Comparison of ENCODE assay signal across 15 cellular contexts in the genomic region with DNA sequence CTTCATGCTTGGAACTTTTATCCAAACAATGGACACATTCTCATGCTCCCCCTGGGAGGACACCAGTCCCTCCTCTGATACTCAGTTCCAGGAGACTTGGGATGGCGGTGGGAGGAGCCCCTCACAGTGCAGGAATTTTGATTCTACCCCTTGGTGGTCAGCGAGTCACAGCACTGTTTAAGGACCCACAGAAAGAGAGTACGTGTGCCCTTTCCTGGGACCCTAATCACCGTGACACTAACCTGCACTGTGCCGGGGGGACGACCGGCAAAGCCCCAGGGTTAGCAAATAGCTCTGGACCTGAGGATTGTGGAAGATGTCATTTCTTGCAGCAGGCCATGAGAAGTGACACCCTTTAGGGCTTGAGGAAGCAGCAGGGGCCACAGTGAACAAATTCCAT.
"Had no signal": no experiment of that assay in that cellular context is flagged by ENCODE, and none has a peak within 500 bp of the region (broad histone marks: within the 10 kb centered on the region; RNA-seq: fewer than 3 reads in every experiment).

No MANE protein-coding gene starts in this region.

- DNase-seq: activated CD4-positive, alpha-beta T cell treated with anti-CD3 and anti-CD28 coated beads, Interleukin-2, amount 50 U/mL, for 4 hours; activated gamma-delta T cell treated with Interleukin-2 at 50 U/mL for 16 hours; activated naive CD8-positive, alpha-beta T cell treated with anti-CD3 and anti-CD28 coated beads for 36 hours; activated T-cell treated with anti-CD3 and anti-CD28 coated beads, Interleukin-2, amount 50 U/mL, for 48 hours; esophagus squamous epithelium; foreskin fibroblast; kidney; occipital lobe; stimulated activated CD4-positive, alpha-beta T cell treated with anti-CD3 and anti-CD28 coated beads, Interleukin-2, amount 100 ng/mL, for 48 hours; stimulated activated naive CD4-positive, alpha-beta T cell treated with Interleukin-2 at 50 U/mL for 16 hours; SW 1271 had no signal

- H3K4me3 Mint-ChIP-seq: activated naive CD8-positive, alpha-beta T cell treated with anti-CD3 and anti-CD28 coated beads for 36 hours; mesothelial cell of epicardium; T-helper 2 cell treated with Interferon-gamma antibody and Interleukin-4, amounts not matched to agents 5 μg/mL and 100 μg/mL, for 36 hours had no signal

- H3K36me3 ChIP-seq: esophagus squamous epithelium, prostate gland had no signal

- H3K27ac Mint-ChIP-seq: activated naive CD8-positive, alpha-beta T cell treated with anti-CD3 and anti-CD28 coated beads for 36 hours; mesothelial cell of epicardium; T-helper 2 cell treated with Interferon-gamma antibody and Interleukin-4, amounts not matched to agents 5 μg/mL and 100 μg/mL, for 36 hours had no signal

- H3K4me3 ChIP-seq: esophagus squamous epithelium, prostate gland had no signal

- H3K36me3 Mint-ChIP-seq: activated naive CD8-positive, alpha-beta T cell treated with anti-CD3 and anti-CD28 coated beads for 36 hours; mesothelial cell of epicardium had no signal

- ATAC-seq: activated CD4-positive, CD25-positive, alpha-beta regulatory T cell treated with anti-CD3 and anti-CD28 coated beads, Interleukin-2, amount 50 U/mL, for 24 hours had no signal

- H3K9me3 ChIP-seq: esophagus squamous epithelium, prostate gland had no signal

- H3K9me3 Mint-ChIP-seq: activated naive CD8-positive, alpha-beta T cell treated with anti-CD3 and anti-CD28 coated beads for 36 hours; mesothelial cell of epicardium had no signal

- H3K4me1 ChIP-seq: prostate gland had no signal

- H3K27me3 ChIP-seq: esophagus squamous epithelium had no signal
